ENCODE assay signal across 9 cellular contexts in genomic region chr5:98827161-98827560, GRCh38. TPM values are rescaled to one million over a fixed set of nuclear protein-coding genes. Genes with fewer than 3 reads are reported as not detected.
DNase-seq lines count a peak whose midpoint lies in the region; ATAC-seq and TF ChIP-seq lines count a peak whose summit lies in the region.
"Had no signal": no experiment of that assay in that cellular context is flagged by ENCODE, and none has a peak within 500 bp of the region (broad histone marks: within the 10 kb centered on the region; RNA-seq: fewer than 3 reads in every experiment).

No MANE protein-coding gene starts in this region.

- H3K79me2 ChIP-seq in PC-9 (ENCODE audit: low read depth) (no peaks in the 10 kb centered on the region), fibroblast of lung (ENCODE audit: control insufficient read depth, insufficient read depth, low read length) (no peaks in the 10 kb centered on the region)

- no peak for TF ChIP-seq POLR2A in sigmoid colon (IDR thresholded peaks at IDR 0.05)

- H3F3A ChIP-seq in PC-9 (ENCODE audit: insufficient read depth, low read depth), result no peaks in the 10 kb centered on the region

- no peaks in the 10 kb centered on the region for H3K9me2 ChIP-seq in PC-9 (ENCODE audit: insufficient read depth)

- H2AFZ ChIP-seq in PC-9 (no peak overlapping the region), fibroblast of lung (ENCODE audit: low read length) (no peak overlapping the region)

- intact Hi-C loops in PC-9 (cut with micrococcal nuclease; ENCODE audit: unreplicated experiment), result loop anchor here (2.0 to 10.0 kb wide), 2 partner anchors 1402 to 1596 kb away; no protein-coding TSS in a partner anchor
- intact Hi-C loops in sigmoid colon (cut with DNase I), result loop anchor here (10.0 kb wide), 1 partner anchor 1592 kb away; no protein-coding TSS in a partner anchor

- POLR2A ChIA-PET in PC-9 (lab: Charles Lee; ENCODE audit: unreplicated experiment), result no interaction called here

- DNase-seq in NCI-H2227 (lab: John Stamatoyannopoulos, UW; ENCODE audit: unreplicated experiment) (peak; percentile 49), NCI-H2227 treated with DMSO at 0.1 percent for 48 hours (lab: John Stamatoyannopoulos, UW) (no peak), PC-9 (peak; percentile 17 to 57), fibroblast of lung (ENCODE audit: low read depth in 2 of 2) (peak; percentile 42 to 71), sigmoid colon (no peak), UCSD-AML1 (lab: John Stamatoyannopoulos, UW; ENCODE audit: unreplicated experiment) (no peak), MG63 (no peak)
- DNase-seq: activated naive CD8-positive, alpha-beta T cell treated with anti-CD3 and anti-CD28 coated beads, Interleukin-2, amount 10 ng/mL, durations not matched to agents 7 days and 5 days had no signal

- H3K9ac ChIP-seq in fibroblast of lung (ENCODE audit: insufficient read depth, low read length), result no peak overlapping the region

- CTCF ChIA-PET in PC-9 (lab: Charles Lee), result no interaction called here

- TF ChIP-seq CTCF in PC-9 (conservative IDR thresholded peaks at IDR 0.05), result peak; percentile 78
- TF ChIP-seq CTCF in fibroblast of lung (conservative IDR thresholded peaks at IDR 0.05 in 1 of 2, IDR thresholded peaks at IDR 0.05 in 1 of 2; ENCODE audit: low read depth in 1 of 2, low read length in 2 of 2), result peak; percentile 47 to 48
- peak in 3 of 4 experiments; percentile 25 to 52 (median 29) for TF ChIP-seq CTCF in sigmoid colon (IDR thresholded peaks at IDR 0.05)

- no peak overlapping the region for H3K4me3 ChIP-seq in PC-9
- no peak overlapping the region for H3K4me3 ChIP-seq in fibroblast of lung (replicated peaks in 1 of 4; ENCODE audit: control extremely low read depth in 1 of 4, insufficient read depth in 1 of 4, low read depth in 3 of 4, low read length in 4 of 4)
- H3K4me3 ChIP-seq in sigmoid colon, result no peak overlapping the region
- H3K4me3 ChIP-seq in MG63, result no peak overlapping the region

- H3K9me3 ChIP-seq in PC-9 (ENCODE audit: insufficient read depth, low read depth) (no peaks in the 10 kb centered on the region), fibroblast of lung (ENCODE audit: control insufficient read depth, insufficient read depth, low read depth, low read length) (no peaks in the 10 kb centered on the region), sigmoid colon (no peaks in the 10 kb centered on the region), MG63 (no peaks in the 10 kb centered on the region)

- H3K4me1 ChIP-seq in PC-9 (replicated peaks; ENCODE audit: insufficient read depth) (no peaks in the 10 kb centered on the region), fibroblast of lung (ENCODE audit: control insufficient read depth, extremely low read depth, insufficient read depth, low read length) (no peaks in the 10 kb centered on the region), sigmoid colon (no peaks in the 10 kb centered on the region)

- no TSS peak for BruUV-seq in PC-9 (replicated peaks; lab: Mats Ljungman, UMichigan)

- H3K27me3 ChIP-seq in PC-9 (ENCODE audit: insufficient read depth, low read depth) (no peaks in the 10 kb centered on the region), fibroblast of lung (ENCODE audit: control insufficient read depth, insufficient read depth, low read length) (no peaks in the 10 kb centered on the region), sigmoid colon (no peaks in the 10 kb centered on the region), MG63 (no peaks in the 10 kb centered on the region)

- no peak overlapping the region for H3K4me2 ChIP-seq in PC-9
- H3K4me2 ChIP-seq in fibroblast of lung (ENCODE audit: extremely low read depth, insufficient read depth, low read length), result no peak overlapping the region

- WGBS in sigmoid colon, 2 donors, result 14 to 35% methylated on average over 1 of the region's 1 CpG

- no peaks in the 10 kb centered on the region for H4K20me1 ChIP-seq in PC-9 (ENCODE audit: insufficient read depth)
- no peaks in the 10 kb centered on the region for H4K20me1 ChIP-seq in fibroblast of lung (ENCODE audit: control insufficient read depth, extremely low read depth, insufficient read depth, low read length)

- no peaks in the 10 kb centered on the region for H3K36me3 ChIP-seq in PC-9 (ENCODE audit: low read depth)
- no peaks in the 10 kb centered on the region for H3K36me3 ChIP-seq in fibroblast of lung (ENCODE audit: control insufficient read depth, insufficient read depth, low read length)
- no peaks in the 10 kb centered on the region for H3K36me3 ChIP-seq in sigmoid colon
- H3K36me3 ChIP-seq in MG63, result no peaks in the 10 kb centered on the region

- no peak for TF ChIP-seq EP300 in sigmoid colon (IDR thresholded peaks at IDR 0.05)

- H3K27ac ChIP-seq in PC-9 (no peak overlapping the region), fibroblast of lung (ENCODE audit: insufficient read depth, low read length) (no peak overlapping the region), sigmoid colon (no peak overlapping the region)

- peak; percentile 74 for ATAC-seq in HG02884 (IDR thresholded peaks at IDR 0.05; ENCODE audit: unreplicated experiment)

RNA-seq across cellular contexts. Expression of gene RGMB, which starts 53.7 kb away (rescaled TPM):
- 14.2 and 14.6 TPM in 2 replicates for total RNA-seq in PC-9 (2021)
- 38.3 and 81.6 TPM in 2 replicates for total RNA-seq in fibroblast of lung
- 115 and 185 TPM in 2 replicates for polyA plus RNA-seq in fibroblast of lung
- polyA plus RNA-seq in fibroblast of lung (2012), result 75.7 and 119 TPM in 2 replicates
- polyA minus RNA-seq in fibroblast of lung (ENCODE audit: low replicate concordance), result 331 and 431 TPM in 2 replicates
- 10 to 100 TPM; 23.3 to 32.1 (median 25.0) TPM for total RNA-seq in sigmoid colon
- 10 to 100 TPM in 1 of 3 donors, 1 to 10 TPM in 2; 3.7 to 25.8 (median 6.0) TPM for polyA plus RNA-seq in sigmoid colon
- 4.7 and 6.8 TPM in 2 replicates for total RNA-seq in MG63 (2014; rRNA removed; shearing (Covaris generic); ENCODE audit: low replicate concordance)

Comparison
In these comparisons a context has a peak if more than half of its experiments do, and no peak if none do; other contexts are left out.
1. DNase-seq: peak in NCI-H2227 (single experiment), PC-9 (2 of 2) and fibroblast of lung (2 of 2); none in NCI-H2227 treated with DMSO at 0.1 percent for 48 hours (single experiment), sigmoid colon (single experiment), UCSD-AML1 (single experiment) and MG63 (single experiment).
2. Peak in every context shown above with its lines, with median percentiles within 50 percentile points of each other: CTCF ChIP-seq.